In the genomic region with DNA sequence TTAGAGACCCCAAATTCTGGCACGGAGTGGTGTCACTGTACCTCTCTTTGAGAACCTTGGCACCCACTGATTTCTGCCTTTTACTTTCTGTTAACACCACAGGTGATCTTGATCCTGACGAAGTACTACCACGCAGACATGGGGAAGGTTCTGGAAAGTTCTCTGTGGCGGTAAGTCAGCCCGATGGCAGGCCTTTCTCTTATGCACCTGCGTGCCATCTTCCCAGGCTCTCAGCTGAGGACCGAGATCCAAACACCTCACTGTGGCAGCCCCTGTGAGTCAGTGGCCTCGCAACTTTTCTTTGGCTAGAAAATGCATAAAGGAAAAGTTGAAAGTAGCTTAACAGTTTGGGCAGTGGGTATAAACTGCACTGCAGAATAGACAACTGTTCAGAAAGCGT, we compare ENCODE assay signal across 19 cellular contexts. TPM values are rescaled to one million over a fixed set of nuclear protein-coding genes. Genes with fewer than 3 reads are reported as not detected.
DNase-seq lines count a peak whose midpoint lies in the region; ATAC-seq, FAIRE-seq and TF ChIP-seq lines count a peak whose summit lies in the region.
"Had no signal": no experiment of that assay in that cellular context is flagged by ENCODE, and none has a peak within 500 bp of the region (broad histone marks: within the 10 kb centered on the region; RNA-seq: fewer than 3 reads in every experiment).

No MANE protein-coding gene starts in this region.

- TF ChIP-seq CTCF in RWPE1 (conservative IDR thresholded peaks at IDR 0.05; ENCODE audit: low read depth) (no peak), dorsolateral prefrontal cortex (IDR thresholded peaks at IDR 0.05 in 54 of 56, conservative IDR thresholded peaks at IDR 0.05 in 2 of 56; ENCODE audit: low read depth in 1 of 56, partially characterized antibody in 56 of 56) (no peak)

- no peak for FAIRE-seq in HTR-8/SVneo (lab: Jason Lieb, UNC)
- FAIRE-seq: GM12892 had no signal

- H3K27ac Mint-ChIP-seq in activated CD8-positive, alpha-beta memory T cell treated with anti-CD3 and anti-CD28 coated beads, Interleukin-2, amount 10 ng/mL, durations not matched to agents 7 days and 5 days, result no peak overlapping the region
- H3K27ac Mint-ChIP-seq: CD8-positive, alpha-beta memory T cell had no signal

- H3K27me3 Mint-ChIP-seq in activated CD8-positive, alpha-beta memory T cell treated with anti-CD3 and anti-CD28 coated beads, Interleukin-2, amount 10 ng/mL, durations not matched to agents 7 days and 5 days, result peaks cover 18% of the 10 kb centered on the region

- H3K27me3 ChIP-seq in dorsolateral prefrontal cortex, result peaks cover 0 to under 1% (median 0%) of the 10 kb centered on the region in 45 donors
- H3K27me3 ChIP-seq: Peyer's patch had no signal

- CTCF ChIA-PET in activated CD8-positive, alpha-beta memory T cell treated with anti-CD3 and anti-CD28 coated beads, Interleukin-2, amount 10 ng/mL, durations not matched to agents 7 days and 5 days (lab: Charles Lee), result no interaction called here
- CTCF ChIA-PET in RWPE1 (lab: Yijun Ruan, JAX), result interaction anchor here (1.7 kb wide), 1 partner anchor 60 kb away, joined by 4 read pairs; no protein-coding TSS in a partner anchor

- H3K4me3 ChIP-seq in dorsolateral prefrontal cortex, result no peak overlapping the region
- H3K4me3 ChIP-seq: Peyer's patch had no signal

- ATAC-seq in activated CD8-positive, alpha-beta memory T cell treated with anti-CD3 and anti-CD28 coated beads, Interleukin-2, amount 10 ng/mL, durations not matched to agents 7 days and 5 days, result no peak
- ATAC-seq in GM18517 (IDR thresholded peaks at IDR 0.05; ENCODE audit: unreplicated experiment) (no peak), GM18873 (IDR thresholded peaks at IDR 0.05; ENCODE audit: low FRiP score, unreplicated experiment) (no peak)

- intact Hi-C loops in dorsolateral prefrontal cortex (cut with DNase I), result loop anchor here in 1 of 2 donors (10.0 kb wide), 1 partner anchor 201 kb away; the partner anchor contains the start of gene SORCS2

- peak; percentile 34 for DNase-seq in activated CD8-positive, alpha-beta memory T cell treated with anti-CD3 and anti-CD28 coated beads, Interleukin-2, amount 10 ng/mL, durations not matched to agents 7 days and 5 days
- no peak for DNase-seq in activated CD8-positive, alpha-beta memory T cell treated with anti-CD3 and anti-CD28 coated beads for 24 hours
- no peak for DNase-seq in RWPE1 (ENCODE audit: low spot score)
- peak in 4 of 10 donors; percentile 17 to 38 (median 24) for DNase-seq in dorsolateral prefrontal cortex
- peak; percentile 81 for DNase-seq in retina
- DNase-seq in HTR-8/SVneo (ENCODE audit: insufficient read length, low spot score), result no peak
- DNase-seq: 8988T; CD8-positive, alpha-beta memory T cell; DMS 273 treated with DMSO at 0.1 percent for 48 hours; GOT3; KG1; NCI-H1048; NCI-H1436 treated with DMSO at 0.1 percent for 48 hours; NCI-H2081 treated with DMSO at 0.1 percent for 48 hours; SHP77 treated with DMSO at 0.1 percent for 48 hours had no signal

- H3K9me3 Mint-ChIP-seq in activated CD8-positive, alpha-beta memory T cell treated with anti-CD3 and anti-CD28 coated beads, Interleukin-2, amount 10 ng/mL, durations not matched to agents 7 days and 5 days (ENCODE audit: low read depth), result no peaks in the 10 kb centered on the region
- H3K9me3 Mint-ChIP-seq: CD8-positive, alpha-beta memory T cell had no signal

- POLR2A ChIA-PET in RWPE1 (lab: Yijun Ruan, JAX; ENCODE audit: low non-redundant PET), result no interaction called here

- peak overlapping the region; percentile 24; the same call in 1 of the 2 replicates for H3K27ac ChIP-seq in RWPE1
- peak overlapping the region in 41 of 59 donors; percentile 1 to 71 (median 44) for H3K27ac ChIP-seq in dorsolateral prefrontal cortex
- H3K27ac ChIP-seq: Peyer's patch had no signal

- no peaks in the 10 kb centered on the region for H3K4me1 Mint-ChIP-seq in activated CD8-positive, alpha-beta memory T cell treated with anti-CD3 and anti-CD28 coated beads, Interleukin-2, amount 10 ng/mL, durations not matched to agents 7 days and 5 days
- H3K4me1 Mint-ChIP-seq: CD8-positive, alpha-beta memory T cell had no signal

- no peaks in the 10 kb centered on the region for H3K36me3 Mint-ChIP-seq in activated CD8-positive, alpha-beta memory T cell treated with anti-CD3 and anti-CD28 coated beads, Interleukin-2, amount 10 ng/mL, durations not matched to agents 7 days and 5 days
- H3K36me3 Mint-ChIP-seq: CD8-positive, alpha-beta memory T cell had no signal

- H3K4me3 Mint-ChIP-seq in activated CD8-positive, alpha-beta memory T cell treated with anti-CD3 and anti-CD28 coated beads, Interleukin-2, amount 10 ng/mL, durations not matched to agents 7 days and 5 days, result no peak overlapping the region
- H3K4me3 Mint-ChIP-seq: CD8-positive, alpha-beta memory T cell had no signal

RNA-seq across cellular contexts. Expression of gene PSAPL1, which starts 38.5 kb away (rescaled TPM):
- not detected for total RNA-seq in activated CD8-positive, alpha-beta memory T cell treated with anti-CD3 and anti-CD28 coated beads, Interleukin-2, amount 10 ng/mL, durations not matched to agents 7 days and 5 days
- not detected for total RNA-seq in dorsolateral prefrontal cortex
- total RNA-seq: CD8-positive, alpha-beta memory T cell; Peyer's patch had no signal

Comparison
In these comparisons a context has a peak if more than half of its experiments do, and no peak if none do; other contexts are left out.
1. DNase-seq: peak in activated CD8-positive, alpha-beta memory T cell treated with anti-CD3 and anti-CD28 coated beads, Interleukin-2, amount 10 ng/mL, durations not matched to agents 7 days and 5 days (single experiment) and retina (single experiment); none in activated CD8-positive, alpha-beta memory T cell treated with anti-CD3 and anti-CD28 coated beads for 24 hours (single experiment), RWPE1 (single experiment) and HTR-8/SVneo (single experiment).